1 cellular context compared by ENCODE assay signal in the genomic region with DNA sequence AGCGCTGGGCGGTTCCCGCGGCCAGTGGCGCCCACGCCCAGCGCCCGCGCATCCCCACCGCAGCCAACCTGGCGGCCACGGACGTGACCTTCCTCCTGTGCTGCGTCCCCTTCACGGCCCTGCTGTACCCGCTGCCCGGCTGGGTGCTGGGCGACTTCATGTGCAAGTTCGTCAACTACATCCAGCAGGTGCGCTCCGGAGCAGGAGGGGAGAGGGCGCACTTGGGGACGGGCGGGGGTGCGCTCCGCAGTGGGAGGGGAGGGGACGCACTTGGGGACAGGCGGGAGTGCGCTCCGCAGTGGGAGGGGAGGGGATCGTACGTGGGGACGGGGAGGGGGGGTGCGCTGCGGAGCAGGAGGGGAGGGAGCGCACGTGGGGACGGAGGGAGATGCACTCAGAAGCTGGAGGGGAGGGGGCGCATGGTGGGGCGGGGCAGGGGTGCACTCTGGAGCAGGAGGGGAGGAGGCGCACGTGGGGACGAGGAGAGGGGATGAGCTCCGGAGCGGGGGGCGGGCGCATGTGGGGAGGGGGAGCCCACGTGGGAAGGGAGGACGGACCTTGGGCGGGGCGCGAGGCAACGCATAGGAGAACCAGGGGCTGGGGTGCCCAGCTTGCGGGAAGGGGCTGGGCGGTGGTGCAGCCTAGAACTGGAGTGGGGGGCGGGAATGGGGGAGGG.
TF ChIP-seq lines count a peak whose summit lies in the region.

No MANE protein-coding gene starts in this region.

TF ChIP-seq in GM23338, 12 proteins besides CTCF, POLR2A, EP300 and RAD21:
- TF ChIP-seq, protein P1, sequence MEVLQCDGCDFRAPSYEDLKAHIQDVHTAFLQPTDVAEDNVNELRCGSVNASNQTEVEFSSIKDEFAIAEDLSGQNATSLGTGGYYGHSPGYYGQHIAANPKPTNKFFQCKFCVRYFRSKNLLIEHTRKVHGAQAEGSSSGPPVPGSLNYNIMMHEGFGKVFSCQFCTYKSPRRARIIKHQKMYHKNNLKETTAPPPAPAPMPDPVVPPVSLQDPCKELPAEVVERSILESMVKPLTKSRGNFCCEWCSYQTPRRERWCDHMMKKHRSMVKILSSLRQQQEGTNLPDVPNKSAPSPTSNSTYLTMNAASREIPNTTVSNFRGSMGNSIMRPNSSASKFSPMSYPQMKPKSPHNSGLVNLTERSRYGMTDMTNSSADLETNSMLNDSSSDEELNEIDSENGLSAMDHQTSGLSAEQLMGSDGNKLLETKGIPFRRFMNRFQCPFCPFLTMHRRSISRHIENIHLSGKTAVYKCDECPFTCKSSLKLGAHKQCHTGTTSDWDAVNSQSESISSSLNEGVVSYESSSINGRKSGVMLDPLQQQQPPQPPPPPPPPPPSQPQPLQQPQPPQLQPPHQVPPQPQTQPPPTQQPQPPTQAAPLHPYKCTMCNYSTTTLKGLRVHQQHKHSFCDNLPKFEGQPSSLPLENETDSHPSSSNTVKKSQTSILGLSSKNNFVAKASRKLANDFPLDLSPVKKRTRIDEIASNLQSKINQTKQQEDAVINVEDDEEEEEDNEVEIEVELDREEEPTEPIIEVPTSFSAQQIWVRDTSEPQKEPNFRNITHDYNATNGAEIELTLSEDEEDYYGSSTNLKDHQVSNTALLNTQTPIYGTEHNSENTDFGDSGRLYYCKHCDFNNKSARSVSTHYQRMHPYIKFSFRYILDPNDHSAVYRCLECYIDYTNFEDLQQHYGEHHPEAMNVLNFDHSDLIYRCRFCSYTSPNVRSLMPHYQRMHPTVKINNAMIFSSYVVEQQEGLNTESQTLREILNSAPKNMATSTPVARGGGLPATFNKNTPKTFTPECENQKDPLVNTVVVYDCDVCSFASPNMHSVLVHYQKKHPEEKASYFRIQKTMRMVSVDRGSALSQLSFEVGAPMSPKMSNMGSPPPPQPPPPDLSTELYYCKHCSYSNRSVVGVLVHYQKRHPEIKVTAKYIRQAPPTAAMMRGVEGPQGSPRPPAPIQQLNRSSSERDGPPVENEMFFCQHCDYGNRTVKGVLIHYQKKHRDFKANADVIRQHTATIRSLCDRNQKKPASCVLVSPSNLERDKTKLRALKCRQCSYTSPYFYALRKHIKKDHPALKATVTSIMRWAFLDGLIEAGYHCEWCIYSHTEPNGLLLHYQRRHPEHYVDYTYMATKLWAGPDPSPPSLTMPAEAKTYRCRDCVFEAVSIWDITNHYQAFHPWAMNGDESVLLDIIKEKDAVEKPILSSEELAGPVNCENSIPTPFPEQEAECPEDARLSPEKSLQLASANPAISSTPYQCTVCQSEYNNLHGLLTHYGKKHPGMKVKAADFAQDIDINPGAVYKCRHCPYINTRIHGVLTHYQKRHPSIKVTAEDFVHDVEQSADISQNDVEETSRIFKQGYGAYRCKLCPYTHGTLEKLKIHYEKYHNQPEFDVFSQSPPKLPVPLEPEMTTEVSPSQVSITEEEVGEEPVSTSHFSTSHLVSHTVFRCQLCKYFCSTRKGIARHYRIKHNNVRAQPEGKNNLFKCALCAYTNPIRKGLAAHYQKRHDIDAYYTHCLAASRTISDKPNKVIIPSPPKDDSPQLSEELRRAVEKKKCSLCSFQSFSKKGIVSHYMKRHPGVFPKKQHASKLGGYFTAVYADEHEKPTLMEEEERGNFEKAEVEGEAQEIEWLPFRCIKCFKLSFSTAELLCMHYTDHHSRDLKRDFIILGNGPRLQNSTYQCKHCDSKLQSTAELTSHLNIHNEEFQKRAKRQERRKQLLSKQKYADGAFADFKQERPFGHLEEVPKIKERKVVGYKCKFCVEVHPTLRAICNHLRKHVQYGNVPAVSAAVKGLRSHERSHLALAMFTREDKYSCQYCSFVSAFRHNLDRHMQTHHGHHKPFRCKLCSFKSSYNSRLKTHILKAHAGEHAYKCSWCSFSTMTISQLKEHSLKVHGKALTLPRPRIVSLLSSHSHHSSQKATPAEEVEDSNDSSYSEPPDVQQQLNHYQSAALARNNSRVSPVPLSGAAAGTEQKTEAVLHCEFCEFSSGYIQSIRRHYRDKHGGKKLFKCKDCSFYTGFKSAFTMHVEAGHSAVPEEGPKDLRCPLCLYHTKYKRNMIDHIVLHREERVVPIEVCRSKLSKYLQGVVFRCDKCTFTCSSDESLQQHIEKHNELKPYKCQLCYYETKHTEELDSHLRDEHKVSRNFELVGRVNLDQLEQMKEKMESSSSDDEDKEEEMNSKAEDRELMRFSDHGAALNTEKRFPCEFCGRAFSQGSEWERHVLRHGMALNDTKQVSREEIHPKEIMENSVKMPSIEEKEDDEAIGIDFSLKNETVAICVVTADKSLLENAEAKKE (CRISPR knock-in tag; IDR thresholded peaks at IDR 0.05) = no peak
- TF ChIP-seq, protein P2, sequence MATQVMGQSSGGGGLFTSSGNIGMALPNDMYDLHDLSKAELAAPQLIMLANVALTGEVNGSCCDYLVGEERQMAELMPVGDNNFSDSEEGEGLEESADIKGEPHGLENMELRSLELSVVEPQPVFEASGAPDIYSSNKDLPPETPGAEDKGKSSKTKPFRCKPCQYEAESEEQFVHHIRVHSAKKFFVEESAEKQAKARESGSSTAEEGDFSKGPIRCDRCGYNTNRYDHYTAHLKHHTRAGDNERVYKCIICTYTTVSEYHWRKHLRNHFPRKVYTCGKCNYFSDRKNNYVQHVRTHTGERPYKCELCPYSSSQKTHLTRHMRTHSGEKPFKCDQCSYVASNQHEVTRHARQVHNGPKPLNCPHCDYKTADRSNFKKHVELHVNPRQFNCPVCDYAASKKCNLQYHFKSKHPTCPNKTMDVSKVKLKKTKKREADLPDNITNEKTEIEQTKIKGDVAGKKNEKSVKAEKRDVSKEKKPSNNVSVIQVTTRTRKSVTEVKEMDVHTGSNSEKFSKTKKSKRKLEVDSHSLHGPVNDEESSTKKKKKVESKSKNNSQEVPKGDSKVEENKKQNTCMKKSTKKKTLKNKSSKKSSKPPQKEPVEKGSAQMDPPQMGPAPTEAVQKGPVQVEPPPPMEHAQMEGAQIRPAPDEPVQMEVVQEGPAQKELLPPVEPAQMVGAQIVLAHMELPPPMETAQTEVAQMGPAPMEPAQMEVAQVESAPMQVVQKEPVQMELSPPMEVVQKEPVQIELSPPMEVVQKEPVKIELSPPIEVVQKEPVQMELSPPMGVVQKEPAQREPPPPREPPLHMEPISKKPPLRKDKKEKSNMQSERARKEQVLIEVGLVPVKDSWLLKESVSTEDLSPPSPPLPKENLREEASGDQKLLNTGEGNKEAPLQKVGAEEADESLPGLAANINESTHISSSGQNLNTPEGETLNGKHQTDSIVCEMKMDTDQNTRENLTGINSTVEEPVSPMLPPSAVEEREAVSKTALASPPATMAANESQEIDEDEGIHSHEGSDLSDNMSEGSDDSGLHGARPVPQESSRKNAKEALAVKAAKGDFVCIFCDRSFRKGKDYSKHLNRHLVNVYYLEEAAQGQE (IDR thresholded peaks at IDR 0.05; ENCODE audit: unreplicated experiment) = no peak
- TF ChIP-seq STAT1 (IDR thresholded peaks at IDR 0.05; ENCODE audit: unreplicated experiment) (no peak), POLR2AphosphoS5 (IDR thresholded peaks at IDR 0.05; ENCODE audit: low read depth) (no peak), CREB1 (CRISPR knock-in tag; IDR thresholded peaks at IDR 0.05; ENCODE audit: low read depth) (no peak), ZNF331 (CRISPR knock-in tag; IDR thresholded peaks at IDR 0.05; ENCODE audit: low read depth) (no peak), EZH2phosphoT487 (IDR thresholded peaks at IDR 0.05; ENCODE audit: unreplicated experiment) (no peak), EZH2 (IDR thresholded peaks at IDR 0.05; ENCODE audit: low read depth, unreplicated experiment) (no peak), NANOG (IDR thresholded peaks at IDR 0.05; ENCODE audit: borderline replicate concordance) (no peak), ZNF114 (CRISPR knock-in tag; IDR thresholded peaks at IDR 0.05) (no peak), JUNB (IDR thresholded peaks at IDR 0.05; ENCODE audit: unreplicated experiment) (no peak)
- TF ChIP-seq, protein P3, sequence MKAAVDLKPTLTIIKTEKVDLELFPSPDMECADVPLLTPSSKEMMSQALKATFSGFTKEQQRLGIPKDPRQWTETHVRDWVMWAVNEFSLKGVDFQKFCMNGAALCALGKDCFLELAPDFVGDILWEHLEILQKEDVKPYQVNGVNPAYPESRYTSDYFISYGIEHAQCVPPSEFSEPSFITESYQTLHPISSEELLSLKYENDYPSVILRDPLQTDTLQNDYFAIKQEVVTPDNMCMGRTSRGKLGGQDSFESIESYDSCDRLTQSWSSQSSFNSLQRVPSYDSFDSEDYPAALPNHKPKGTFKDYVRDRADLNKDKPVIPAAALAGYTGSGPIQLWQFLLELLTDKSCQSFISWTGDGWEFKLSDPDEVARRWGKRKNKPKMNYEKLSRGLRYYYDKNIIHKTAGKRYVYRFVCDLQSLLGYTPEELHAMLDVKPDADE (IDR thresholded peaks at IDR 0.05) = no peak
TF ChIP-seq in GM23338: peak in this region for 0.
